In the genomic region with DNA sequence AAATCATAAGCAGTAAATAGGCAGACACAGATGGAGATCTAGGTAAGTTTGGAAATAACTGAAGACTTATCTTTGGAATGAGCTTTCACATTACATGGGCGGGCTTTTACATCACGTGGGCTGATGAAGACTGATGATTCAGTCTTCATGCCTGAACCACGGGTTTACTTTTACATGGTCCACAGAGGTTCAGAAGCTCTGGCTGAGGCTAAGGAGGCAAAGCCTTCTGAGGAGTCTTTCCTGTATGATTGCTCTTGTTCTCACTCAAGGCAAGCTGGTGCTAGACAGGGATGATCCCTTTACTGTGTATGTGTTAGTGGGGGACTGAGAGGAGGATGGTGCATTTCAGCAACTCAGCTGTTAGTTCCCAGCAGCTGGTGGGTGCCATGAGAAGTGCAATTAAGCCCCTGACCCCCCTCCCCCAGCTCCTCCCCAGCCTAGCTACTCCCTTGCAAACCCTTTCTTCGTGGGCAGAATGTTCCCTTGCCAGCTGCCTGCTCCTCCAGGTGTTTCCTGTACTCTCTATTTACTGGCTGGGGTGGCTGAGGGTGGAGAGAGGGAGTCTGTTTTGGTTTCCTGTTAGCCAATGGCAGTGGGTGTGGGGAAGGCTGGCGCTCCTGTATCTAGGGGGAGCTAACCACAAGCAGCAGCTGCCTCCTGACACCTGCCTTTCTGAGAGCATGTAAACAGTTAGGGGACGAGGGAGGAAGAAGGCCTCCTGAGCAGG, we compare ENCODE assay signal across 9 cellular contexts. TPM values are rescaled to one million over a fixed set of nuclear protein-coding genes. Genes with fewer than 3 reads are reported as not detected.
A peak's percentile ranks its signal among the peaks of the same experiment; 100 is the strongest.
DNase-seq lines count a peak whose midpoint lies in the region; ATAC-seq and TF ChIP-seq lines count a peak whose summit lies in the region.
"Had no signal": no experiment of that assay in that cellular context is flagged by ENCODE, and none has a peak within 500 bp of the region (broad histone marks: within the 10 kb centered on the region; RNA-seq: fewer than 3 reads in every experiment).

No MANE protein-coding gene starts in this region.

- H3K4me1 ChIP-seq in DOHH2 (ENCODE audit: control insufficient read depth, low read length) (peaks cover 94% of the 10 kb centered on the region), upper lobe of left lung (peaks cover 65 to 82% (median 80%) of the 10 kb centered on the region in 4 donors)

- peak overlapping the region; percentile 79 for H3K27ac Mint-ChIP-seq in activated naive CD8-positive, alpha-beta T cell treated with anti-CD3 and anti-CD28 coated beads, Interleukin-2, amount 50 U/mL, for 24 hours

- in situ Hi-C loops in GM13977 (cut with MboI; ENCODE audit: low pct_unique_long_range_greater_than_20kb, low sequenced_read_pairs, unreplicated experiment) = no loop called here

- H4K20me1 ChIP-seq in DOHH2 (ENCODE audit: control insufficient read depth, insufficient read depth, low read depth, low read length) = no peaks in the 10 kb centered on the region

- TF ChIP-seq POLR2A in upper lobe of left lung (IDR thresholded peaks at IDR 0.05) = peak in 1 of 4 donors; percentile 49

- no peaks in the 10 kb centered on the region for H3K9me3 Mint-ChIP-seq in activated naive CD8-positive, alpha-beta T cell treated with anti-CD3 and anti-CD28 coated beads, Interleukin-2, amount 50 U/mL, for 24 hours

- 15 to 43% methylated on average over 4 to 5 of the region's 6 CpGs for WGBS in upper lobe of left lung, 2 donors

- H3K27me3 ChIP-seq in DOHH2 (ENCODE audit: control insufficient read depth, low read length) (no peaks in the 10 kb centered on the region), HL-60 (ENCODE audit: insufficient read depth, poor library complexity, severe bottlenecking) (no peaks in the 10 kb centered on the region), upper lobe of left lung (no peaks in the 10 kb centered on the region)

- H3K27ac ChIP-seq in DOHH2 (ENCODE audit: low read depth, low read length) = peak overlapping the region; percentile 100
- H3K27ac ChIP-seq in HL-60 (replicated peaks) = peak overlapping the region; percentile 57
- H3K27ac ChIP-seq in upper lobe of left lung = peak overlapping the region; percentile 94 to 97 (median 96)

- DNase-seq in HL-60 (ENCODE audit: low read depth in 1 of 2, low spot score in 1 of 2) (peak; percentile 94 to 96), NOMO-1 (lab: John Stamatoyannopoulos, UW; ENCODE audit: unreplicated experiment in 2 of 2) (peak; percentile 74 to 87), left colon (peak; percentile 80 to 89), upper lobe of left lung (peak in 1 of 2 donors; percentile 87), GM13977 (ENCODE audit: low spot score) (no peak)
- peak; percentile 51 for DNase-seq in activated naive CD8-positive, alpha-beta T cell treated with anti-CD3 and anti-CD28 coated beads, Interleukin-2, amount 50 U/mL, for 24 hours

- peaks cover 24% of the 10 kb centered on the region for H3K79me2 ChIP-seq in DOHH2 (ENCODE audit: control insufficient read depth, low read length)

- peaks cover 73% of the 10 kb centered on the region for H3K4me1 Mint-ChIP-seq in activated naive CD8-positive, alpha-beta T cell treated with anti-CD3 and anti-CD28 coated beads, Interleukin-2, amount 50 U/mL, for 24 hours

- peaks cover 56% of the 10 kb centered on the region for H3F3A ChIP-seq in DOHH2 (ENCODE audit: control insufficient read depth, insufficient read depth)

- H3K4me3 ChIP-seq in DOHH2 (ENCODE audit: low read length) (peak overlapping the region; percentile 83), HL-60 (replicated peaks; ENCODE audit: insufficient read depth, low read length) (no peak overlapping the region), upper lobe of left lung (no peak overlapping the region)

- H3K4me2 ChIP-seq in DOHH2 (ENCODE audit: low read length) = peak overlapping the region; percentile 99

- ATAC-seq in GM21367 (IDR thresholded peaks at IDR 0.05; ENCODE audit: unreplicated experiment) = peak; percentile 41
- ATAC-seq in activated naive CD8-positive, alpha-beta T cell treated with anti-CD3 and anti-CD28 coated beads, Interleukin-2, amount 50 U/mL, for 24 hours = peak; percentile 51
- ATAC-seq in left colon = peak; percentile 45
- peak; percentile 18 to 51 for ATAC-seq in upper lobe of left lung (ENCODE audit: low FRiP score in 2 of 2)

- TF ChIP-seq CTCF in DOHH2 (IDR thresholded peaks at IDR 0.05; ENCODE audit: low read depth, low read length, poor library complexity, severe bottlenecking) = no peak
- no peak for TF ChIP-seq CTCF in HL-60 (IDR thresholded peaks at IDR 0.05; ENCODE audit: insufficient read depth, low read length)
- no peak for TF ChIP-seq CTCF in upper lobe of left lung (IDR thresholded peaks at IDR 0.05)
- no peak for TF ChIP-seq CTCF in GM13977 (IDR thresholded peaks at IDR 0.05; ENCODE audit: extremely low read depth, insufficient read depth, missing control alignments)

- H3K27me3 Mint-ChIP-seq in activated naive CD8-positive, alpha-beta T cell treated with anti-CD3 and anti-CD28 coated beads, Interleukin-2, amount 50 U/mL, for 24 hours = no peaks in the 10 kb centered on the region

- H3K36me3 ChIP-seq in DOHH2 (ENCODE audit: control insufficient read depth, low read length) (peaks cover 6% of the 10 kb centered on the region; the same call in 1 of the 2 replicates), upper lobe of left lung (no peaks in the 10 kb centered on the region)

- H3K9me2 ChIP-seq in DOHH2 (replicated peaks; ENCODE audit: control insufficient read depth, low read length) = no peaks in the 10 kb centered on the region

- no peaks in the 10 kb centered on the region for H3K36me3 Mint-ChIP-seq in activated naive CD8-positive, alpha-beta T cell treated with anti-CD3 and anti-CD28 coated beads, Interleukin-2, amount 50 U/mL, for 24 hours (ENCODE audit: low read depth)

- peak in 2 of 4 donors; percentile 13 to 90 for TF ChIP-seq EP300 in upper lobe of left lung (IDR thresholded peaks at IDR 0.05)

- no peaks in the 10 kb centered on the region for H3K9me3 ChIP-seq in DOHH2 (ENCODE audit: control insufficient read depth, insufficient read depth, low read length)
- H3K9me3 ChIP-seq in upper lobe of left lung = no peaks in the 10 kb centered on the region

- H3K4me3 Mint-ChIP-seq in activated naive CD8-positive, alpha-beta T cell treated with anti-CD3 and anti-CD28 coated beads, Interleukin-2, amount 50 U/mL, for 24 hours = no peak overlapping the region

- intact Hi-C loops in left colon (cut with DNase I, micrococcal nuclease) = no loop called here

RNA-seq across cellular contexts. Expression of a gene that starts 15.4 kb away (rescaled TPM):
- 10 to 100 TPM; 70.5 to 76.9 TPM for total RNA-seq in left colon
- 100 to 1,000 TPM in 3 of 6 donors, 10 to 100 TPM in 3; 59.1 to 178 (median 104) TPM for total RNA-seq in upper lobe of left lung

RNA-seq across cellular contexts. Expression of a gene that starts 30.2 kb away (rescaled TPM):
- 10 to 100 TPM; 25.2 to 29.6 TPM for total RNA-seq in left colon
- 10 to 100 TPM; 12.5 to 46.7 (median 25.4) TPM for total RNA-seq in upper lobe of left lung
- total RNA-seq: RPMI7951 had no signal
